In the genomic region with DNA sequence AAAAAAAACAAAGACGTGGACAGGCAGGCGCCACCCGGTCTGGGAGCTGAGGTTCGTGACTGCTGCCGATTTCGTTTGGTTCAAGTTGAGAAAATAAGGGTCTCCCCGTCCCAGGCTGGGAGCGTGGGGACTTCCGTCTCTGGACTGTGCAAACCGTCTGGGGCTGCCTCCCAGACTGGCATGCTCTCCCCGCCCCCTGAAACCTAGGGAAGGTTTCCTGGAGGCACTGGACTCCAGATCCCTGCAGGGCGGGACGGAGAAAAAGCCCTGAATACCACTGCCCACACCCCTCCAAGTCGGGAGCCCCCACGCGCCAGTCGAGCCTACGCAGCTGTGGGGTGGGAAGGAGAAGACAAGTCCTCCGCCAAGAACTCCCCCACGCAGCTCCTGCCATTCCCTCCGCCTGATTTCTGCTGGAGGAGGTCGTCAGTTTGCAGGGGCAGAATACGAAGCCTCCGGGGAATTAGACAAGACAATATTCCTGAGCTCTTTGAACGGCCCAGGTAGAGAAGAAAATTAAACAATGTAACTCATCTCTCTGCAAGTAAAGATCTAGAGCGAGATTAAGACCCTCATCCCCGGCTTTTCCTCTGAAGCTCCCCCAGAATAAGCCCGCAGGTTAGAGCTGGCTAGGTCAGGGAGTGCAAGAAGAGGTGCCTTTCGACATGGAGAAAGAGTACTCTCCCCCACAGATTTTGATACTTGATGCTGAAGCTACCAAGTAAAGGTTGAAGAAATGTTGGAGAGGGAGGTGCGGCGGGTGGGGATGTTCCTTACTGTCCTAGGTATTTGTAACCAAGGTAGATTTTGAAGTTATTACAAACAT, we compare ENCODE assay signal across 1 cellular context.
TF ChIP-seq lines count a peak whose summit lies in the region.

No MANE protein-coding gene starts in this region.

TF ChIP-seq in A549, 52 proteins besides CTCF, POLR2A, EP300 and RAD21:
- no peak for TF ChIP-seq RCOR1 (IDR thresholded peaks at IDR 0.05; ENCODE audit: low read depth, low read length)
- TF ChIP-seq BHLHE40 (IDR thresholded peaks at IDR 0.05; ENCODE audit: low read depth, low read length) = no peak
- no peak for TF ChIP-seq CBX2 (IDR thresholded peaks at IDR 0.05; ENCODE audit: borderline replicate concordance, low read depth)
TF ChIP-seq in A549: peak in this region for 0.
